In genomic region chr14:68362841-68363240, GRCh38 we compare ENCODE assay signal across 2 cellular contexts.
A peak's percentile ranks its signal among the peaks of the same experiment; 100 is the strongest.
TF ChIP-seq lines count a peak whose summit lies in the region.

No MANE protein-coding gene starts in this region.

TF ChIP-seq in HCT116, 20 proteins besides CTCF, POLR2A, EP300 and RAD21:
- no peak for TF ChIP-seq REST (IDR thresholded peaks at IDR 0.05; ENCODE audit: low read depth)

TF ChIP-seq in GM12878, 131 proteins besides CTCF, POLR2A, EP300 and RAD21:
- no peak for TF ChIP-seq SUZ12 (IDR thresholded peaks at IDR 0.05; ENCODE audit: unreplicated experiment)
- TF ChIP-seq RCOR1 (conservative IDR thresholded peaks at IDR 0.05; ENCODE audit: low read depth, low read length): no peak
- TF ChIP-seq JUNB (IDR thresholded peaks at IDR 0.05): no peak
- TF ChIP-seq NFXL1 (IDR thresholded peaks at IDR 0.05; ENCODE audit: borderline replicate concordance): no peak
- TF ChIP-seq ZBED1 (IDR thresholded peaks at IDR 0.05; ENCODE audit: borderline replicate concordance): no peak
- TF ChIP-seq TARDBP (IDR thresholded peaks at IDR 0.05; ENCODE audit: borderline replicate concordance): no peak
- 0 out of 2 replicates have a peak, but pooled peaks have one; percentile 31 for TF ChIP-seq ZNF217 (IDR thresholded peaks at IDR 0.05)
- peak; percentile 31; the same call in 1 of the 2 replicates for TF ChIP-seq HDGF (IDR thresholded peaks at IDR 0.05)
- no peak for TF ChIP-seq E2F4 (IDR thresholded peaks at IDR 0.05; ENCODE audit: low read depth, low read length)
